16 cellular contexts compared by ENCODE assay signal in genomic region chrX:84469226-84469625, GRCh38. TPM values are rescaled to one million over a fixed set of nuclear protein-coding genes. Genes with fewer than 3 reads are reported as not detected.
DNase-seq lines count a peak whose midpoint lies in the region; ATAC-seq lines count a peak whose summit lies in the region.
"Had no signal": no experiment of that assay in that cellular context is flagged by ENCODE, and none has a peak within 500 bp of the region (broad histone marks: within the 10 kb centered on the region; RNA-seq: fewer than 3 reads in every experiment).

No MANE protein-coding gene starts in this region.

- H3K4me1 Mint-ChIP-seq in T-helper 17 cell = no peaks in the 10 kb centered on the region
- H3K4me1 Mint-ChIP-seq: activated CD4-positive, alpha-beta memory T cell treated with anti-CD3 and anti-CD28 coated beads, Interleukin-2, amount 10 ng/mL, durations not matched to agents 7 days and 5 days; stimulated activated memory B cell treated with anti-CD40 and anti-IgM and Interleukin-4, amounts not matched to agents 10 μg/mL and 1 μg/mL and 100 μg/mL, for 72 hours had no signal

- no peaks in the 10 kb centered on the region for H3K27me3 ChIP-seq in GM23248 (replicated peaks; ENCODE audit: insufficient read depth)

- 38 to 41% methylated on average over 3 of the region's 3 CpGs for WGBS in GM23248 (ENCODE audit: low coverage in 1 of 2, low lambda C conversion rate in 2 of 2, missing lambda C conversion rate in 2 of 2), 2 experiments

- H3K9ac ChIP-seq in GM23248 = no peak overlapping the region
- H3K9ac ChIP-seq: BLaER1, parathyroid adenoma had no signal

- H3K27me3 Mint-ChIP-seq in T-helper 17 cell = no peaks in the 10 kb centered on the region
- H3K27me3 Mint-ChIP-seq: activated CD4-positive, alpha-beta memory T cell treated with anti-CD3 and anti-CD28 coated beads, Interleukin-2, amount 10 ng/mL, durations not matched to agents 7 days and 5 days; stimulated activated memory B cell treated with anti-CD40 and anti-IgM and Interleukin-4, amounts not matched to agents 10 μg/mL and 1 μg/mL and 100 μg/mL, for 72 hours had no signal

- H3K4me3 ChIP-seq in GM23248 = no peak overlapping the region
- H3K4me3 ChIP-seq: BLaER1 had no signal

- no peaks in the 10 kb centered on the region for H3K79me2 ChIP-seq in GM23248 (ENCODE audit: insufficient read depth)
- H3K79me2 ChIP-seq: parathyroid adenoma had no signal

- H3K4me3 Mint-ChIP-seq in T-helper 17 cell = no peak overlapping the region
- H3K4me3 Mint-ChIP-seq: activated CD4-positive, alpha-beta memory T cell treated with anti-CD3 and anti-CD28 coated beads, Interleukin-2, amount 10 ng/mL, durations not matched to agents 7 days and 5 days; stimulated activated memory B cell treated with anti-CD40 and anti-IgM and Interleukin-4, amounts not matched to agents 10 μg/mL and 1 μg/mL and 100 μg/mL, for 72 hours had no signal

- H3K9me3 ChIP-seq in GM23248 (ENCODE audit: low read depth) (no peaks in the 10 kb centered on the region), T-helper 17 cell (ENCODE audit: control insufficient read depth, low read length, poor library complexity, severe bottlenecking) (no peaks in the 10 kb centered on the region)

- H3K9me2 ChIP-seq in GM23248 (ENCODE audit: insufficient read depth) = no peaks in the 10 kb centered on the region

- H4K20me1 ChIP-seq in GM23248 (ENCODE audit: insufficient read depth) = no peaks in the 10 kb centered on the region
- H4K20me1 ChIP-seq: BLaER1 had no signal

- in situ Hi-C loops in GM23248 (cut with MboI) = no loop called here

- no peak overlapping the region for H3K4me2 ChIP-seq in GM23248 (ENCODE audit: unreplicated experiment)
- H3K4me2 ChIP-seq: BLaER1 had no signal

- H3K27ac ChIP-seq in GM23248 = no peak overlapping the region
- H3K27ac ChIP-seq: BLaER1, parathyroid adenoma had no signal

- H2AFZ ChIP-seq in GM23248 = no peak overlapping the region
- H2AFZ ChIP-seq: parathyroid adenoma had no signal

- no peaks in the 10 kb centered on the region for H3K36me3 ChIP-seq in GM23248 (ENCODE audit: low read depth)
- H3K36me3 ChIP-seq: BLaER1 had no signal

- H3K36me3 Mint-ChIP-seq in T-helper 17 cell (ENCODE audit: low read depth) = no peaks in the 10 kb centered on the region

- H3F3A ChIP-seq in GM23248 (ENCODE audit: insufficient read depth) = no peaks in the 10 kb centered on the region

- no peaks in the 10 kb centered on the region for H3K4me1 ChIP-seq in GM23248 (ENCODE audit: insufficient read depth)
- H3K4me1 ChIP-seq: BLaER1, parathyroid adenoma had no signal

- H3K27ac Mint-ChIP-seq in T-helper 17 cell = no peak overlapping the region
- H3K27ac Mint-ChIP-seq: activated CD4-positive, alpha-beta memory T cell treated with anti-CD3 and anti-CD28 coated beads, Interleukin-2, amount 10 ng/mL, durations not matched to agents 7 days and 5 days; activated naive CD4-positive, alpha-beta T cell treated with anti-CD3 and anti-CD28 coated beads, Interleukin-2, amount 50 U/mL, for 72 hours; stimulated activated memory B cell treated with anti-CD40 and anti-IgM and Interleukin-4, amounts not matched to agents 10 μg/mL and 1 μg/mL and 100 μg/mL, for 72 hours had no signal

- DNase-seq in A172 (ENCODE audit: low spot score) (peak; percentile 11), GM23248 (peak; percentile 4), RPMI7951 (ENCODE audit: low read depth) (peak; percentile 41), glomerular endothelial cell (ENCODE audit: extremely low read depth, low read depth, low spot score) (peak; percentile 37), NK-92 (lab: John Stamatoyannopoulos, UW; ENCODE audit: unreplicated experiment) (no peak), NCI-H1930 (lab: John Stamatoyannopoulos, UW) (no peak), T-helper 17 cell (no peak)
- DNase-seq: activated CD4-positive, alpha-beta memory T cell treated with anti-CD3 and anti-CD28 coated beads, Interleukin-2, amount 10 ng/mL, durations not matched to agents 7 days and 5 days; effector CD8-positive, alpha-beta T cell; stimulated activated CD4-positive, alpha-beta T cell treated with anti-CD3 and anti-CD28 coated beads, Interleukin-1b, Interleukin-23, amount 100 ng/mL, for 48 hours; T-helper 9 cell had no signal

- ATAC-seq in T-helper 17 cell = no peak
- no peak for ATAC-seq in GM21390 (IDR thresholded peaks at IDR 0.05; ENCODE audit: unreplicated experiment)
- ATAC-seq: activated naive CD4-positive, alpha-beta T cell treated with anti-CD3 and anti-CD28 coated beads, Interleukin-2, amount 50 U/mL, for 72 hours; stimulated activated memory B cell treated with anti-CD40 and anti-IgM and Interleukin-4, amounts not matched to agents 10 μg/mL and 1 μg/mL and 100 μg/mL, for 72 hours had no signal

RNA-seq across cellular contexts. Expression of gene HDX, which starts 33.0 kb away (rescaled TPM):
- 3.5 and 9.0 TPM in 2 replicates for total RNA-seq in A172 (2014; rRNA removed; shearing (Covaris generic))
- 1.6 and 2.3 TPM in 2 replicates for total RNA-seq in GM23248 (2014; rRNA removed; shearing (Covaris generic))
- 3.3 and 3.8 TPM in 2 replicates for polyA plus RNA-seq in GM23248 (2016; fragmentation: Nextera tagmentation; extraction: Ambion mirVana)
- total RNA-seq in RPMI7951 (2014; rRNA removed; shearing (Covaris generic)) = 3.9 and 4.9 TPM in 2 replicates
- 6.8 and 9.6 TPM in 2 replicates for total RNA-seq in glomerular endothelial cell
- 1 to 10 TPM; 2.8 TPM for total RNA-seq in T-helper 17 cell

Comparison
In these comparisons a context has a peak if more than half of its experiments do, and no peak if none do; other contexts are left out.
1. DNase-seq: peak in A172 (single experiment), GM23248 (single experiment), RPMI7951 (single experiment) and glomerular endothelial cell (single experiment); none in NK-92 (single experiment), NCI-H1930 (0 of 2) and T-helper 17 cell (0 of 3).